Comparison of ENCODE assay signal across 9 cellular contexts in the genomic region with DNA sequence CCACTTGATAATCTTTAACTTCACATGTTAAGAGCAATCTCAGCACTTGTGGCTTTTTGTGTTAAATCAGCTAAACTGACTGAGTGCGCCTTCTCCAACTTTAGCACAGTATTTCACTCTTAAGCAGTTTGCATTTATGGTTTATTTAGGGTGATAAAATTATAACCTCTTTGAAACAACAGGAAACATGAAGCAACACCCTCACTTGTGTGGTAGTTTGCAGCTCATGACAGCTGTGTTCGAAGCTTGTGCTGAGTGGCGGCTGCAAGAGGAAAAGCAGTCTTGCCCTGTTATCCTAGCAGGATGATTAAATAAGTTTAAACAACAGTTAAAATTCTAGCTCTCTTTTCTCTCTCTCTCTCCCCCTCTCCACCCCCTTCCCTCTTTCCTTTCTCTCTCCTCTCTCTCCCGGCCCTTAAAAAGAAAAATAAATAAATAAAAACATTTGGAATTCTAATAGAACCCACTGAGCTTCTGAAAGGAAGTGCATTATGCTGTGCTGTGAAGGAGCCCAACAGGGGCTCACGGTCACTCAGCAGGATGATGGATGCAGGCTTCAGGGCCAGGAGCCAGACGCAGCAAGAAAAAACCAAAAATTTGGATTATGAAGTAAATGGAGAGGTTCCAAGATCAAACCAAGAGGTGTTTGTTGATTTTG. TPM values are rescaled to one million over a fixed set of nuclear protein-coding genes. Genes with fewer than 3 reads are reported as not detected.
A peak's percentile ranks its signal among the peaks of the same experiment; 100 is the strongest.
DNase-seq lines count a peak whose midpoint lies in the region; ATAC-seq and TF ChIP-seq lines count a peak whose summit lies in the region.
"Had no signal": no experiment of that assay in that cellular context is flagged by ENCODE, and none has a peak within 500 bp of the region (broad histone marks: within the 10 kb centered on the region; RNA-seq: fewer than 3 reads in every experiment).

No MANE protein-coding gene starts in this region.

- no peak overlapping the region for H4K12ac ChIP-seq in trophoblast cell (ENCODE audit: low read depth, low read length)

- no peak overlapping the region for H3K4ac ChIP-seq in trophoblast cell (ENCODE audit: low read depth, low read length)

- DNase-seq in cardiac muscle cell (ENCODE audit: low read depth in 1 of 2, low spot score in 1 of 2): peak in 1 of 2 donors; percentile 74
- no peak for DNase-seq in Right ventricle myocardium superior
- peak; percentile 49 for DNase-seq in activated CD4-positive, alpha-beta memory T cell treated with anti-CD3 and anti-CD28 coated beads for 36 hours
- DNase-seq in immature natural killer cell: peak; percentile 73 to 81 (median 77)
- DNase-seq in tibial nerve (ENCODE audit: low spot score in 2 of 2): no peak
- no peak for DNase-seq in NCI-H187 treated with DMSO at 0.1 percent for 48 hours (lab: John Stamatoyannopoulos, UW)
- DNase-seq in trophoblast cell: no peak
- DNase-seq: kidney glomerular epithelial cell had no signal

- no peak for TF ChIP-seq CTCF in cardiac muscle cell (IDR thresholded peaks at IDR 0.05; ENCODE audit: low read depth, low read length)
- no peak for TF ChIP-seq CTCF in tibial nerve (IDR thresholded peaks at IDR 0.05)

- intact Hi-C loops in Right ventricle myocardium superior (cut with DNase I): no loop called here
- intact Hi-C loops in activated CD4-positive, alpha-beta memory T cell treated with anti-CD3 and anti-CD28 coated beads for 36 hours (cut with micrococcal nuclease): loop anchor here (5.0 to 10.0 kb wide), 2 partner anchors 346 to 393 kb away; partner anchors contain the start of gene MYO1G

- H2BK5ac ChIP-seq in trophoblast cell (ENCODE audit: low read depth, low read length, poor library complexity): no peak overlapping the region

- WGBS in tibial nerve, 2 donors: 51 to 68% methylated on average over 6 of the region's 6 CpGs
- no CpG with 5 or more reads among the region's 6 CpGs for WGBS in trophoblast cell (ENCODE audit: extremely low coverage, insufficient coverage, insufficient read length)

- ATAC-seq in Right ventricle myocardium superior (ENCODE audit: poor library complexity): no peak
- ATAC-seq in HG03175 (IDR thresholded peaks at IDR 0.05; ENCODE audit: unreplicated experiment): no peak

- H3K4me3 ChIP-seq in cardiac muscle cell: no peak overlapping the region
- no peak overlapping the region for H3K4me3 ChIP-seq in tibial nerve
- no peak overlapping the region for H3K4me3 ChIP-seq in trophoblast cell (ENCODE audit: low read depth, low read length)

- no peaks in the 10 kb centered on the region for H3K27me3 ChIP-seq in cardiac muscle cell
- H3K27me3 ChIP-seq in tibial nerve: no peaks in the 10 kb centered on the region
- H3K27me3 ChIP-seq in trophoblast cell (ENCODE audit: insufficient read depth, low read length): no peaks in the 10 kb centered on the region

- peaks cover 19% of the 10 kb centered on the region for H3K4me1 ChIP-seq in cardiac muscle cell (ENCODE audit: low read depth)
- peaks cover 0 to 65% (median 38%) of the 10 kb centered on the region in 4 donors for H3K4me1 ChIP-seq in tibial nerve
- H3K4me1 ChIP-seq in trophoblast cell (ENCODE audit: control insufficient read depth in 1 of 2, insufficient read depth in 2 of 2, low read length in 2 of 2): peaks cover 0 to 2% of the 10 kb centered on the region in 2 experiments

- H3K14ac ChIP-seq in trophoblast cell (ENCODE audit: low read length): no peak overlapping the region

- no peak overlapping the region for H2AK5ac ChIP-seq in trophoblast cell (ENCODE audit: low read length)

- H3K36me3 Mint-ChIP-seq in activated CD4-positive, alpha-beta memory T cell treated with anti-CD3 and anti-CD28 coated beads for 36 hours: peaks cover 29% of the 10 kb centered on the region
- H3K36me3 Mint-ChIP-seq in immature natural killer cell: peaks cover 8 to 12% (median 8%) of the 10 kb centered on the region in 3 donors

- peak in 1 of 2 donors; percentile 57 for TF ChIP-seq EP300 in tibial nerve (IDR thresholded peaks at IDR 0.05)

- no peak overlapping the region for H4K8ac ChIP-seq in trophoblast cell (ENCODE audit: low read depth, low read length)

- no peak for TF ChIP-seq POLR2A in tibial nerve (IDR thresholded peaks at IDR 0.05)

- H2BK12ac ChIP-seq in trophoblast cell (ENCODE audit: low read length): no peak overlapping the region

- H3K27me3 Mint-ChIP-seq in activated CD4-positive, alpha-beta memory T cell treated with anti-CD3 and anti-CD28 coated beads for 36 hours: no peaks in the 10 kb centered on the region
- H3K27me3 Mint-ChIP-seq in immature natural killer cell (ENCODE audit: low read depth in 3 of 3): peaks cover 5 to 26% (median 16%) of the 10 kb centered on the region in 3 donors

- no peak overlapping the region for H3K4me2 ChIP-seq in trophoblast cell (ENCODE audit: low read length)

- H3K27ac Mint-ChIP-seq in activated CD4-positive, alpha-beta memory T cell treated with anti-CD3 and anti-CD28 coated beads for 36 hours: peak overlapping the region; percentile 96
- H3K27ac Mint-ChIP-seq in immature natural killer cell: peak overlapping the region; percentile 86 to 96 (median 91)

- no peak overlapping the region for H4K91ac ChIP-seq in trophoblast cell (ENCODE audit: low read depth, low read length)

- H3K36me3 ChIP-seq in cardiac muscle cell: peaks cover 4% of the 10 kb centered on the region
- H3K36me3 ChIP-seq in tibial nerve: peaks cover 0 to 24% (median 0%) of the 10 kb centered on the region in 3 donors
- peaks cover 28 to 29% of the 10 kb centered on the region in 2 experiments for H3K36me3 ChIP-seq in trophoblast cell (ENCODE audit: control insufficient read depth in 1 of 2, insufficient read depth in 2 of 2, low read length in 2 of 2)

- no peaks in the 10 kb centered on the region for H3K79me2 ChIP-seq in trophoblast cell (ENCODE audit: control insufficient read depth, insufficient read depth, low read length, poor library complexity)

- POLR2A ChIA-PET in activated CD4-positive, alpha-beta memory T cell treated with anti-CD3 and anti-CD28 coated beads for 36 hours (lab: Charles Lee): interaction anchor here (0.7 to 5.2 kb wide), 3 partner anchors 10 to 24 kb away, joined by 5 to 43 read pairs (median 5); partner anchors contain the start of gene OGDH

- H3K9me3 ChIP-seq in cardiac muscle cell (ENCODE audit: low read depth) (no peaks in the 10 kb centered on the region), tibial nerve (no peaks in the 10 kb centered on the region), trophoblast cell (ENCODE audit: insufficient read depth, low read depth, low read length) (no peaks in the 10 kb centered on the region)

- peaks cover 80% of the 10 kb centered on the region for H3K4me1 Mint-ChIP-seq in activated CD4-positive, alpha-beta memory T cell treated with anti-CD3 and anti-CD28 coated beads for 36 hours (ENCODE audit: low read depth)
- peaks cover 72 to 79% of the 10 kb centered on the region in 2 donors for H3K4me1 Mint-ChIP-seq in immature natural killer cell

- CTCF ChIA-PET in activated CD4-positive, alpha-beta memory T cell treated with anti-CD3 and anti-CD28 coated beads for 36 hours (lab: Charles Lee): interaction anchor here (0.8 to 1.2 kb wide), 2 partner anchors 24 to 25 kb away, joined by 3 to 4 read pairs; partner anchors contain the start of gene OGDH

- H3K18ac ChIP-seq in trophoblast cell (ENCODE audit: low read length): no peak overlapping the region

- no peak overlapping the region for H2AFZ ChIP-seq in trophoblast cell (ENCODE audit: insufficient read depth, low read length, poor library complexity)

- H3K27ac ChIP-seq in cardiac muscle cell (peak overlapping the region; percentile 54), tibial nerve (peak overlapping the region in 3 of 4 donors; percentile 65 to 85 (median 81)), trophoblast cell (ENCODE audit: low read depth, low read length) (no peak overlapping the region)

- no peak overlapping the region for H3K23ac ChIP-seq in trophoblast cell (ENCODE audit: low read length)

- H3K9me3 Mint-ChIP-seq in activated CD4-positive, alpha-beta memory T cell treated with anti-CD3 and anti-CD28 coated beads for 36 hours: no peaks in the 10 kb centered on the region
- peaks cover 0 to 2% (median 0%) of the 10 kb centered on the region in 6 donors for H3K9me3 Mint-ChIP-seq in immature natural killer cell

- peak overlapping the region; percentile 37 for H3K4me3 Mint-ChIP-seq in activated CD4-positive, alpha-beta memory T cell treated with anti-CD3 and anti-CD28 coated beads for 36 hours
- H3K4me3 Mint-ChIP-seq in immature natural killer cell: peak overlapping the region; percentile 72 to 86 (median 82)

- H2BK120ac ChIP-seq in trophoblast cell (ENCODE audit: insufficient read depth, low read length, poor library complexity): no peak overlapping the region

- no peak overlapping the region for H3K9ac ChIP-seq in trophoblast cell (ENCODE audit: low read length)

- H3K79me1 ChIP-seq in trophoblast cell (ENCODE audit: low read length): no peaks in the 10 kb centered on the region

RNA-seq across cellular contexts. Expression of gene OGDH, which starts 25.2 kb away (rescaled TPM):
- total RNA-seq in cardiac muscle cell (110 and 111 TPM in 2 replicates), Right ventricle myocardium superior (664 TPM), tibial nerve (10 to 100 TPM; 66.8 to 76.5 (median 70.1) TPM)
- polyA plus RNA-seq in cardiac muscle cell (71.9 and 80.0 TPM in 2 replicates), immature natural killer cell (10 to 100 TPM; 24.3 to 44.4 (median 32.8) TPM)
- total RNA-seq in activated CD4-positive, alpha-beta memory T cell treated with anti-CD3 and anti-CD28 coated beads for 36 hours: 100 to 1,000 TPM; 103 to 105 TPM
- 61.6 and 62.5 TPM in 2 replicates for polyA plus RNA-seq in trophoblast cell (2013)

RNA-seq across cellular contexts. Expression of gene TMED4, which starts 49.6 kb away (rescaled TPM):
- 318 and 319 TPM in 2 replicates for total RNA-seq in cardiac muscle cell
- polyA plus RNA-seq in cardiac muscle cell: 124 and 144 TPM in 2 replicates
- 47.6 TPM for total RNA-seq in Right ventricle myocardium superior
- 10 to 100 TPM; 74.8 to 79.1 TPM for total RNA-seq in activated CD4-positive, alpha-beta memory T cell treated with anti-CD3 and anti-CD28 coated beads for 36 hours
- 10 to 100 TPM; 50.0 to 79.0 (median 71.6) TPM for polyA plus RNA-seq in immature natural killer cell
- 100 to 1,000 TPM; 132 to 232 (median 218) TPM for total RNA-seq in tibial nerve
- polyA plus RNA-seq in trophoblast cell (2013): 48.8 and 49.9 TPM in 2 replicates

RNA-seq across cellular contexts. Expression of gene DDX56, which starts 57.9 kb away (rescaled TPM):
- total RNA-seq in cardiac muscle cell (52.3 and 65.2 TPM in 2 replicates), Right ventricle myocardium superior (25.4 TPM), tibial nerve (10 to 100 TPM; 42.4 to 59.1 (median 56.5) TPM)
- polyA plus RNA-seq in cardiac muscle cell (62.1 and 78.1 TPM in 2 replicates), immature natural killer cell (10 to 100 TPM; 29.3 to 41.9 (median 33.8) TPM)
- total RNA-seq in activated CD4-positive, alpha-beta memory T cell treated with anti-CD3 and anti-CD28 coated beads for 36 hours: 10 to 100 TPM; 84.0 to 87.0 TPM
- 46.3 and 54.5 TPM in 2 replicates for polyA plus RNA-seq in trophoblast cell (2013)

Comparison
In these comparisons a context has a peak if more than half of its experiments do, and no peak if none do; other contexts are left out.
1. DNase-seq: peak in activated CD4-positive, alpha-beta memory T cell treated with anti-CD3 and anti-CD28 coated beads for 36 hours (single experiment) and immature natural killer cell (3 of 3); none in Right ventricle myocardium superior (single experiment), tibial nerve (0 of 2), NCI-H187 treated with DMSO at 0.1 percent for 48 hours (single experiment) and trophoblast cell (0 of 2).